8 cellular contexts compared by ENCODE assay signal in genomic region chr6:31806470-31807272, GRCh38.
DNase-seq lines count a peak whose midpoint lies in the region; ATAC-seq and TF ChIP-seq lines count a peak whose summit lies in the region.

LSM2 (minus strand) TSS chr6:31806966; CDS start chr6:31806757, 209 bp downstream.

- H3K4me1 Mint-ChIP-seq in central memory CD8-positive, alpha-beta T cell, result peaks cover 21% of the 10 kb centered on the region

- H3K27ac Mint-ChIP-seq in central memory CD8-positive, alpha-beta T cell (ENCODE audit: low read depth), result peak within 1 kb of the TSS; percentile 90

- H3K4me3 ChIP-seq in AG09309 (ENCODE audit: control insufficient read depth, low read depth, low read length), result peak within 1 kb of the TSS; percentile 73

- in situ Hi-C loops in GM18951 (cut with MboI; ENCODE audit: low sequenced_read_pairs, unreplicated experiment), result no loop called here

- no peaks in the 10 kb centered on the region for H3K27me3 Mint-ChIP-seq in central memory CD8-positive, alpha-beta T cell

- peak within 1 kb of the TSS; percentile 82 for H3K4me3 Mint-ChIP-seq in central memory CD8-positive, alpha-beta T cell

- peak; percentile 83 for ATAC-seq in HG03196 (IDR thresholded peaks at IDR 0.05; ENCODE audit: unreplicated experiment)
- peak; percentile 96 for ATAC-seq in central memory CD8-positive, alpha-beta T cell (replicated peaks; ENCODE audit: extremely low read depth, poor library complexity, severe bottlenecking)

- peak; percentile 90 for DNase-seq in AG09309 (ENCODE audit: low read depth)
- DNase-seq in NCI-H345 (lab: John Stamatoyannopoulos, UW), result peak; percentile 96
- peak; percentile 85 for DNase-seq in activated CD4-positive, CD25-positive, alpha-beta regulatory T cell treated with anti-CD3 and anti-CD28 coated beads, Interleukin-2, amount 50 U/mL, for 16 hours (ENCODE audit: low read depth, low spot score)
- peak; percentile 92 to 95 for DNase-seq in central memory CD8-positive, alpha-beta T cell (ENCODE audit: low spot score in 2 of 2)
- DNase-seq in islet precursor cell, result peak; percentile 99
- peak; percentile 93 to 97 (median 97) for DNase-seq in stimulated activated CD4-positive, alpha-beta T cell treated with anti-CD3 and anti-CD28 coated beads, Interleukin-12 subunit alpha, Interleukin-12 subunit beta, amount 100 ng/mL, for 48 hours (ENCODE audit: low read depth in 2 of 3, low spot score in 1 of 3)

- TF ChIP-seq POLR2A in GM18951 (IDR thresholded peaks at IDR 0.05; ENCODE audit: extremely low read depth, insufficient read depth, insufficient read length), result peak; percentile 95

- TF ChIP-seq CTCF in AG09309 (IDR thresholded peaks at IDR 0.05; ENCODE audit: control insufficient read depth, insufficient read depth, low read depth, low read length, missing control alignments), result no peak

- H3K9me3 Mint-ChIP-seq in central memory CD8-positive, alpha-beta T cell, result no peaks in the 10 kb centered on the region

- H3K36me3 Mint-ChIP-seq in central memory CD8-positive, alpha-beta T cell (ENCODE audit: insufficient read depth), result peaks cover 16% of the 10 kb centered on the region

Comparison
In these comparisons a context has a peak if more than half of its experiments do, and no peak if none do; other contexts are left out.
1. Peak in every context shown above with its lines: DNase-seq, ATAC-seq and H3K4me3 ChIP-seq.